ENCODE assay signal across 15 cellular contexts in the genomic region with DNA sequence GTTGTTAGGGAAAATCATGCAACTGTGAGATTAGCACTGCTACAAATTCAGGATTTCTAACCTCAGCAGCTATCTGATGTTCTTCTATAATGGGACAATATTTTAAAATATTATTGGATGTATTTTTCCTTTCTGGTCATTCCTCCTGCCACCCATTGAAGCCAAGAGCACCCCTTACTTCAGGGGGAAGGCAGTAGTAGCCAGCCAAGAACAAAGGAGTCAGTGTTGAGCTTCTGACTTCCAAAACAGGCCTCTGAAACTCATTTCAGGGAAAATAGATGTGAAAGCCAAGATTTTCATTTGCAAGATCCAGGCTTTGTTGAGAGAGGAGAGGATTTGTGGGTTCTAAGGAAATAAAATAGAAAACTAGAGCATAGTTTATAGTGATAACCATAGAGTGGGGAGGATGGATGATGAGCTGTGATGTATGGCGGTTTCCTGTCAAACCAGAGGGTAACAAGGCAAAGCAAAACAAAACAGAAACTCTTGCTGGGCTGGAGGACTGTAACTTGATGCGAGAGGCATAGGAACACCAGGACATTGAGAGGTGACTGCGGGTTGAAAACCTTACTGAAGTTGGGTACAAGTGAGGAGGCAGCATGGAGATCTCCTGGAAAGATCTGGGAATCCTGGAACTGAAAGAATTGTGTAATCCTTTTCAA.
DNase-seq lines count a peak whose midpoint lies in the region; ATAC-seq lines count a peak whose summit lies in the region.
"Had no signal": no experiment of that assay in that cellular context is flagged by ENCODE, and none has a peak within 500 bp of the region (broad histone marks: within the 10 kb centered on the region; RNA-seq: fewer than 3 reads in every experiment).

No MANE protein-coding gene starts in this region.

- peaks cover 70% of the 10 kb centered on the region for H3K4me1 Mint-ChIP-seq in activated naive CD4-positive, alpha-beta T cell treated with anti-CD3 and anti-CD28 coated beads, Interleukin-2, amount 10 ng/mL, durations not matched to agents 7 days and 5 days
- H3K4me1 Mint-ChIP-seq in activated CD4-positive, alpha-beta T cell treated with anti-CD3 and anti-CD28 coated beads, Interleukin-2, amount 10 ng/mL, durations not matched to agents 7 days and 5 days: peaks cover 61% of the 10 kb centered on the region
- H3K4me1 Mint-ChIP-seq in central memory CD8-positive, alpha-beta T cell: peaks cover 12% of the 10 kb centered on the region
- peaks cover 11% of the 10 kb centered on the region for H3K4me1 Mint-ChIP-seq in stimulated activated effector memory CD8-positive, alpha-beta T cell treated with anti-CD3 and anti-CD28 coated beads, Interleukin-12 subunit alpha, Interleukin-12 subunit beta, amount 100 ng/mL, for 72 hours
- H3K4me1 Mint-ChIP-seq: IgD-negative memory B cell had no signal

- peak; percentile 62 for DNase-seq in activated naive CD4-positive, alpha-beta T cell treated with anti-CD3 and anti-CD28 coated beads, Interleukin-2, amount 10 ng/mL, durations not matched to agents 7 days and 5 days
- DNase-seq in activated naive CD4-positive, alpha-beta T cell (lab: John Stamatoyannopoulos, UW): no peak
- peak; percentile 55 for DNase-seq in activated CD4-positive, alpha-beta T cell treated with anti-CD3 and anti-CD28 coated beads, Interleukin-2, amount 10 ng/mL, durations not matched to agents 7 days and 5 days
- no peak for DNase-seq in central memory CD8-positive, alpha-beta T cell (ENCODE audit: low spot score in 2 of 2)
- DNase-seq in stimulated activated effector memory CD8-positive, alpha-beta T cell treated with anti-CD3 and anti-CD28 coated beads, Interleukin-12 subunit alpha, Interleukin-12 subunit beta, amount 100 ng/mL, for 72 hours (ENCODE audit: low spot score in 2 of 2): no peak
- DNase-seq in NCI-H524 treated with DMSO at 0.1 percent for 48 hours (lab: John Stamatoyannopoulos, UW): no peak
- DNase-seq in RKO (ENCODE audit: low spot score): no peak
- DNase-seq: anterior cingulate cortex, lower lobe of right lung, NCI-H1417 treated with DMSO at 0.1 percent for 48 hours, NCI-H226, PC-3, testis had no signal

- peak overlapping the region; percentile 83 for H3K27ac Mint-ChIP-seq in activated naive CD4-positive, alpha-beta T cell treated with anti-CD3 and anti-CD28 coated beads, Interleukin-2, amount 10 ng/mL, durations not matched to agents 7 days and 5 days
- H3K27ac Mint-ChIP-seq in activated CD4-positive, alpha-beta T cell treated with anti-CD3 and anti-CD28 coated beads, Interleukin-2, amount 10 ng/mL, durations not matched to agents 7 days and 5 days: peak overlapping the region; percentile 88
- H3K27ac Mint-ChIP-seq in central memory CD8-positive, alpha-beta T cell (ENCODE audit: low read depth): peak overlapping the region; percentile 30
- H3K27ac Mint-ChIP-seq in stimulated activated effector memory CD8-positive, alpha-beta T cell treated with anti-CD3 and anti-CD28 coated beads, Interleukin-12 subunit alpha, Interleukin-12 subunit beta, amount 100 ng/mL, for 72 hours: peak overlapping the region; percentile 9

- CTCF ChIA-PET in activated naive CD4-positive, alpha-beta T cell treated with anti-CD3 and anti-CD28 coated beads, Interleukin-2, amount 10 ng/mL, durations not matched to agents 7 days and 5 days (lab: Charles Lee): interaction anchor here (0.7 to 2.7 kb wide), 5 partner anchors 10 to 322 kb away, joined by 3 to 14 read pairs (median 5); no protein-coding TSS in a partner anchor
- CTCF ChIA-PET in activated CD4-positive, alpha-beta T cell treated with anti-CD3 and anti-CD28 coated beads, Interleukin-2, amount 10 ng/mL, durations not matched to agents 7 days and 5 days (lab: Charles Lee): interaction anchor here (0.5 to 1.9 kb wide), 8 partner anchors 8 to 219 kb away, joined by 3 to 8 read pairs (median 4); no protein-coding TSS in a partner anchor

- POLR2A ChIA-PET in activated CD4-positive, alpha-beta T cell treated with anti-CD3 and anti-CD28 coated beads, Interleukin-2, amount 10 ng/mL, durations not matched to agents 7 days and 5 days (lab: Charles Lee): interaction anchor here (0.6 kb wide), 1 partner anchor 307 kb away, joined by 3 read pairs; no protein-coding TSS in a partner anchor

- H3K9me3 Mint-ChIP-seq in activated naive CD4-positive, alpha-beta T cell treated with anti-CD3 and anti-CD28 coated beads, Interleukin-2, amount 10 ng/mL, durations not matched to agents 7 days and 5 days: no peaks in the 10 kb centered on the region
- H3K9me3 Mint-ChIP-seq in activated CD4-positive, alpha-beta T cell treated with anti-CD3 and anti-CD28 coated beads, Interleukin-2, amount 10 ng/mL, durations not matched to agents 7 days and 5 days: peaks cover 8% of the 10 kb centered on the region
- no peaks in the 10 kb centered on the region for H3K9me3 Mint-ChIP-seq in central memory CD8-positive, alpha-beta T cell
- H3K9me3 Mint-ChIP-seq in stimulated activated effector memory CD8-positive, alpha-beta T cell treated with anti-CD3 and anti-CD28 coated beads, Interleukin-12 subunit alpha, Interleukin-12 subunit beta, amount 100 ng/mL, for 72 hours: no peaks in the 10 kb centered on the region
- H3K9me3 Mint-ChIP-seq: IgD-negative memory B cell had no signal

- H3K27me3 Mint-ChIP-seq in activated naive CD4-positive, alpha-beta T cell treated with anti-CD3 and anti-CD28 coated beads, Interleukin-2, amount 10 ng/mL, durations not matched to agents 7 days and 5 days: no peaks in the 10 kb centered on the region
- no peaks in the 10 kb centered on the region for H3K27me3 Mint-ChIP-seq in activated CD4-positive, alpha-beta T cell treated with anti-CD3 and anti-CD28 coated beads, Interleukin-2, amount 10 ng/mL, durations not matched to agents 7 days and 5 days
- no peaks in the 10 kb centered on the region for H3K27me3 Mint-ChIP-seq in central memory CD8-positive, alpha-beta T cell

- ATAC-seq in central memory CD8-positive, alpha-beta T cell (replicated peaks; ENCODE audit: extremely low read depth, poor library complexity, severe bottlenecking): peak; percentile 81
- ATAC-seq in stimulated activated effector memory CD8-positive, alpha-beta T cell treated with anti-CD3 and anti-CD28 coated beads, Interleukin-12 subunit alpha, Interleukin-12 subunit beta, amount 100 ng/mL, for 72 hours: peak; percentile 79
- no peak for ATAC-seq in HG02885 (IDR thresholded peaks at IDR 0.05; ENCODE audit: poor library complexity, unreplicated experiment)
- ATAC-seq: lower lobe of right lung, PC-3 had no signal

- peaks cover 7% of the 10 kb centered on the region for H3K36me3 Mint-ChIP-seq in activated naive CD4-positive, alpha-beta T cell treated with anti-CD3 and anti-CD28 coated beads, Interleukin-2, amount 10 ng/mL, durations not matched to agents 7 days and 5 days
- peaks cover 5% of the 10 kb centered on the region for H3K36me3 Mint-ChIP-seq in activated CD4-positive, alpha-beta T cell treated with anti-CD3 and anti-CD28 coated beads, Interleukin-2, amount 10 ng/mL, durations not matched to agents 7 days and 5 days (ENCODE audit: low read depth)
- peaks cover 2% of the 10 kb centered on the region for H3K36me3 Mint-ChIP-seq in central memory CD8-positive, alpha-beta T cell (ENCODE audit: insufficient read depth)
- H3K36me3 Mint-ChIP-seq in stimulated activated effector memory CD8-positive, alpha-beta T cell treated with anti-CD3 and anti-CD28 coated beads, Interleukin-12 subunit alpha, Interleukin-12 subunit beta, amount 100 ng/mL, for 72 hours: no peaks in the 10 kb centered on the region
- H3K36me3 Mint-ChIP-seq: IgD-negative memory B cell had no signal

- peak overlapping the region; percentile 12 for H3K4me3 Mint-ChIP-seq in activated naive CD4-positive, alpha-beta T cell treated with anti-CD3 and anti-CD28 coated beads, Interleukin-2, amount 10 ng/mL, durations not matched to agents 7 days and 5 days
- no peak overlapping the region for H3K4me3 Mint-ChIP-seq in activated CD4-positive, alpha-beta T cell treated with anti-CD3 and anti-CD28 coated beads, Interleukin-2, amount 10 ng/mL, durations not matched to agents 7 days and 5 days
- H3K4me3 Mint-ChIP-seq in central memory CD8-positive, alpha-beta T cell: peak overlapping the region; percentile 13
- H3K4me3 Mint-ChIP-seq in stimulated activated effector memory CD8-positive, alpha-beta T cell treated with anti-CD3 and anti-CD28 coated beads, Interleukin-12 subunit alpha, Interleukin-12 subunit beta, amount 100 ng/mL, for 72 hours: peak overlapping the region; percentile 36

Comparison
In these comparisons a context has a peak if more than half of its experiments do, and no peak if none do; other contexts are left out.
1. DNase-seq: peak in activated naive CD4-positive, alpha-beta T cell treated with anti-CD3 and anti-CD28 coated beads, Interleukin-2, amount 10 ng/mL, durations not matched to agents 7 days and 5 days (single experiment) and activated CD4-positive, alpha-beta T cell treated with anti-CD3 and anti-CD28 coated beads, Interleukin-2, amount 10 ng/mL, durations not matched to agents 7 days and 5 days (single experiment); none in activated naive CD4-positive, alpha-beta T cell (0 of 4), central memory CD8-positive, alpha-beta T cell (0 of 2), stimulated activated effector memory CD8-positive, alpha-beta T cell treated with anti-CD3 and anti-CD28 coated beads, Interleukin-12 subunit alpha, Interleukin-12 subunit beta, amount 100 ng/mL, for 72 hours (0 of 2), NCI-H524 treated with DMSO at 0.1 percent for 48 hours (single experiment) and RKO (single experiment).
2. H3K27ac Mint-ChIP-seq: peak in every context shown above with its lines; median percentile 88 in activated CD4-positive, alpha-beta T cell treated with anti-CD3 and anti-CD28 coated beads, Interleukin-2, amount 10 ng/mL, durations not matched to agents 7 days and 5 days; 83 in activated naive CD4-positive, alpha-beta T cell treated with anti-CD3 and anti-CD28 coated beads, Interleukin-2, amount 10 ng/mL, durations not matched to agents 7 days and 5 days; 30 in central memory CD8-positive, alpha-beta T cell; 9 in stimulated activated effector memory CD8-positive, alpha-beta T cell treated with anti-CD3 and anti-CD28 coated beads, Interleukin-12 subunit alpha, Interleukin-12 subunit beta, amount 100 ng/mL, for 72 hours.